27 cellular contexts compared by ENCODE assay signal in genomic region chr1:18701183-18701582, GRCh38.
DNase-seq lines count a peak whose midpoint lies in the region; ATAC-seq, FAIRE-seq and TF ChIP-seq lines count a peak whose summit lies in the region.
"Had no signal": no experiment of that assay in that cellular context is flagged by ENCODE, and none has a peak within 500 bp of the region (broad histone marks: within the 10 kb centered on the region; RNA-seq: fewer than 3 reads in every experiment).

No MANE protein-coding gene starts in this region.

- in situ Hi-C loops in K562 (cut with MboI): no loop called here

- no peak overlapping the region for H3K56ac ChIP-seq in H1 (replicated peaks; ENCODE audit: insufficient read length, low read depth, low read length)

- DNase-seq in HTR-8/SVneo (ENCODE audit: insufficient read length, low spot score): no peak
- no peak for DNase-seq in K562 (ENCODE audit: extremely low read depth in 1 of 4, low spot score in 3 of 4)
- no peak for DNase-seq in H1 (ENCODE audit: low read depth in 1 of 2, low spot score in 2 of 2)
- DNase-seq in osteoblast (ENCODE audit: insufficient read length, low spot score, missing footprints): peak; percentile 43
- no peak for DNase-seq in ureter (ENCODE audit: low spot score)
- DNase-seq in left lobe of liver (ENCODE audit: low spot score): no peak
- DNase-seq in kidney tubule cell (ENCODE audit: low spot score): no peak
- no peak for DNase-seq in islet precursor cell
- DNase-seq: 8988T; ACHN; BE2C; C1 segment of cervical spinal cord; CD4-positive, alpha-beta memory T cell; CD4-positive, CD25-positive, alpha-beta regulatory T cell; CD8-positive, alpha-beta memory T cell; COR-L47; DMS 273 treated with DMSO at 0.1 percent for 48 hours; DMS153; DMS53; DMS79; DND-41; EL; GDM1 had no signal

- TF ChIP-seq EP300 in K562 (IDR thresholded peaks at IDR 0.05; ENCODE audit: low read length): no peak
- no peak for TF ChIP-seq EP300 in H1 (IDR thresholded peaks at IDR 0.05; ENCODE audit: borderline replicate concordance in 1 of 2, low read depth in 2 of 2, low read length in 2 of 2)

- H3K79me1 ChIP-seq in H1 (ENCODE audit: low read depth, low read length): no peaks in the 10 kb centered on the region

- no peak overlapping the region for H2BK5ac ChIP-seq in H1 (ENCODE audit: low read depth, low read length)

- H3K4me1 ChIP-seq in K562 (replicated peaks in 1 of 2; ENCODE audit: control insufficient read depth in 2 of 2, insufficient read depth in 2 of 2, low read length in 2 of 2) (peaks cover 0 to 5% of the 10 kb centered on the region in 2 experiments; a peak in 1 of 5 replicates), H1 (replicated peaks in 1 of 4; ENCODE audit: control insufficient read depth in 3 of 4, insufficient read depth in 4 of 4, low read length in 3 of 4) (peaks cover 0 to 4% (median 0%) of the 10 kb centered on the region in 4 experiments; a peak in 3 of 7 replicates), osteoblast (ENCODE audit: insufficient read depth, low read length) (no peaks in the 10 kb centered on the region)
- H3K4me1 ChIP-seq: BE2C had no signal

- H3K18ac ChIP-seq in H1 (ENCODE audit: extremely low read depth, low read length): no peak overlapping the region

- H3K23me2 ChIP-seq in H1 (ENCODE audit: low read depth, low read length): no peaks in the 10 kb centered on the region; the same call in 1 of the 2 replicates

- H3K4me2 ChIP-seq in K562 (ENCODE audit: insufficient read depth, low read length) (no peak overlapping the region), H1 (ENCODE audit: insufficient read depth in 1 of 2, low read depth in 2 of 2, low read length in 2 of 2) (no peak overlapping the region), osteoblast (ENCODE audit: insufficient read depth, low read length) (no peak overlapping the region)
- H3K4me2 ChIP-seq: BLaER1 had no signal

- peaks cover 38 to 67% of the 10 kb centered on the region in 2 experiments for H3K27me3 ChIP-seq in K562 (ENCODE audit: control insufficient read depth in 2 of 2, insufficient read depth in 2 of 2, low read length in 2 of 2)
- H3K27me3 ChIP-seq in H1 (replicated peaks in 1 of 4; ENCODE audit: control insufficient read depth in 3 of 4, extremely low read depth in 1 of 4, insufficient read depth in 3 of 4, low read length in 3 of 4): peaks cover 0 to 9% (median 5%) of the 10 kb centered on the region in 4 experiments; a peak in 5 of 7 replicates
- peaks cover 4% of the 10 kb centered on the region for H3K27me3 ChIP-seq in osteoblast (ENCODE audit: insufficient read depth, low read length)
- H3K27me3 ChIP-seq: BE2C had no signal

- H4K91ac ChIP-seq in H1 (replicated peaks; ENCODE audit: insufficient read length, low read length): no peak overlapping the region

- intact Hi-C loops in K562 (cut with micrococcal nuclease): no loop called here

- ATAC-seq in K562 (no peak), left lobe of liver (no peak)

- no peak for TF ChIP-seq POLR2A in K562 (conservative IDR thresholded peaks at IDR 0.05)
- TF ChIP-seq POLR2A in H1 (IDR thresholded peaks at IDR 0.05; ENCODE audit: control extremely low read depth in 1 of 2, low read depth in 2 of 2, low read length in 2 of 2): no peak

- H2BK20ac ChIP-seq in H1 (ENCODE audit: low read length): no peak overlapping the region; the same call in 1 of the 2 replicates

- WGBS in K562 (ENCODE audit: insufficient coverage, low coverage, missing lambda C conversion rate): 14% methylated on average over 7 of the region's 7 CpGs
- WGBS in H1 (ENCODE audit: extremely low coverage in 1 of 2, insufficient coverage in 1 of 2, insufficient read length in 1 of 2, insufficient replicate concordance in 2 of 2, low coverage in 1 of 2, low lambda C conversion rate in 2 of 2, missing lambda C conversion rate in 1 of 2), 2 experiments: 83 to 100% methylated on average over 2 to 7 of the region's 7 CpGs

- TF ChIP-seq CTCF in K562 (IDR thresholded peaks at IDR 0.05 in 2 of 3, conservative IDR thresholded peaks at IDR 0.05 in 1 of 3; ENCODE audit: insufficient read depth in 2 of 3, low read depth in 1 of 3, low read length in 3 of 3) (no peak), H1 (IDR thresholded peaks at IDR 0.05; ENCODE audit: control extremely low read depth in 1 of 3, insufficient read depth in 1 of 3, low read depth in 1 of 3, low read length in 3 of 3) (no peak), osteoblast (IDR thresholded peaks at IDR 0.05; ENCODE audit: extremely low read depth, low read depth, low read length) (no peak)

- FAIRE-seq in HTR-8/SVneo (lab: Jason Lieb, UNC): peak; percentile 51
- peak; percentile 23 for FAIRE-seq in K562 (lab: Jason Lieb, UNC)
- no peak for FAIRE-seq in H1 (lab: Jason Lieb, UNC)
- FAIRE-seq: A204.1, GM12891, GM19239 had no signal

- H3K27ac ChIP-seq in K562 (ENCODE audit: extremely low read depth, low read depth, low read length) (no peak overlapping the region), H1 (ENCODE audit: low read depth, low read length) (no peak overlapping the region), osteoblast (ENCODE audit: low read depth, low read length) (no peak overlapping the region)
- H3K27ac ChIP-seq: BLaER1 had no signal

- H3K4me3 ChIP-seq in K562: no peak overlapping the region
- no peak overlapping the region for H3K4me3 ChIP-seq in H1 (ENCODE audit: extremely low read depth in 1 of 4, insufficient read depth in 2 of 4, low read depth in 3 of 4, low read length in 4 of 4)
- H3K4me3 ChIP-seq in osteoblast (ENCODE audit: insufficient read depth, low read length): no peak overlapping the region
- H3K4me3 ChIP-seq: BLaER1 had no signal

- no peak for TF ChIP-seq RAD21 in K562 (CRISPR knock-in tag; conservative IDR thresholded peaks at IDR 0.05 in 1 of 2, IDR thresholded peaks at IDR 0.05 in 1 of 2)
- no peak for TF ChIP-seq RAD21 in H1 (IDR thresholded peaks at IDR 0.05 in 1 of 2, conservative IDR thresholded peaks at IDR 0.05 in 1 of 2; ENCODE audit: low read depth in 2 of 2, low read length in 2 of 2)

- BruUV-seq in K562 (replicated peaks; lab: Mats Ljungman, UMichigan): no TSS peak

- H3K4ac ChIP-seq in H1 (replicated peaks; ENCODE audit: insufficient read length, low read depth, low read length): no peak overlapping the region

- POLR2A ChIA-PET in K562 (lab: Yijun Ruan, JAX): no interaction called here
- POLR2A ChIA-PET in H1 (lab: Charles Lee; ENCODE audit: partially characterized antibody): interaction anchor here (0.6 to 1.5 kb wide), 2 partner anchors 21 to 27 kb away, joined by 3 read pairs; no protein-coding TSS in a partner anchor

- H3K36me3 ChIP-seq in K562 (ENCODE audit: control insufficient read depth, insufficient read depth, low read length): no peaks in the 10 kb centered on the region
- no peaks in the 10 kb centered on the region for H3K36me3 ChIP-seq in H1 (ENCODE audit: control insufficient read depth in 2 of 4, insufficient read depth in 4 of 4, low read length in 3 of 4)
- no peaks in the 10 kb centered on the region for H3K36me3 ChIP-seq in osteoblast (ENCODE audit: insufficient read depth, low read length)
- H3K36me3 ChIP-seq: BE2C, BLaER1 had no signal

- CTCF ChIA-PET in K562 (lab: Yijun Ruan, JAX; ENCODE audit: low intra/inter-chr PET ratio) (no interaction called here), H1 (lab: Charles Lee; ENCODE audit: partially characterized antibody) (interaction anchor here (0.7 to 2.5 kb wide), 4 partner anchors 16 to 104 kb away, joined by 3 to 8 read pairs (median 4); no protein-coding TSS in a partner anchor)

- no peak overlapping the region for H3K14ac ChIP-seq in H1 (ENCODE audit: insufficient read length)

- no peak overlapping the region for H2BK120ac ChIP-seq in H1 (replicated peaks; ENCODE audit: low read depth, low read length)

- no peaks in the 10 kb centered on the region for H3K79me2 ChIP-seq in K562 (ENCODE audit: control insufficient read depth, insufficient read depth, low read length)
- no peaks in the 10 kb centered on the region for H3K79me2 ChIP-seq in H1 (ENCODE audit: control insufficient read depth in 1 of 2, insufficient read depth in 2 of 2, low read length in 2 of 2)
- H3K79me2 ChIP-seq in osteoblast (ENCODE audit: insufficient read depth, low read length): no peaks in the 10 kb centered on the region

- no peak overlapping the region for H4K8ac ChIP-seq in H1 (ENCODE audit: extremely low read depth, insufficient read depth, low read length)

- no peak overlapping the region for H3K23ac ChIP-seq in H1 (ENCODE audit: insufficient read length)

- H3K9ac ChIP-seq in K562 (ENCODE audit: insufficient read depth in 1 of 2, low read depth in 2 of 2, low read length in 2 of 2) (no peak overlapping the region), H1 (replicated peaks in 1 of 4; ENCODE audit: extremely low read depth in 1 of 4, low read depth in 3 of 4, low read length in 3 of 4) (no peak overlapping the region)
- H3K9ac ChIP-seq: BLaER1 had no signal

- H2AFZ ChIP-seq in K562 (ENCODE audit: low read depth, low read length) (no peak overlapping the region), H1 (ENCODE audit: low read length) (no peak overlapping the region), osteoblast (ENCODE audit: low read length) (no peak overlapping the region)

- H4K5ac ChIP-seq in H1 (ENCODE audit: insufficient read length, low read depth, low read length): no peak overlapping the region

- H2BK12ac ChIP-seq in H1 (ENCODE audit: low read depth, low read length): 0 out of 2 replicates have a peak overlapping the region, but pooled peaks have one; percentile 71

- H3K9me3 ChIP-seq in K562 (replicated peaks; ENCODE audit: control insufficient read depth, insufficient read depth, low read depth, low read length) (no peaks in the 10 kb centered on the region), H1 (ENCODE audit: insufficient read depth in 2 of 2, low read depth in 1 of 2, low read length in 1 of 2) (no peaks in the 10 kb centered on the region), osteoblast (ENCODE audit: low read depth, low read length) (no peaks in the 10 kb centered on the region)
- H3K9me3 ChIP-seq: BE2C, BLaER1 had no signal

- H2BK15ac ChIP-seq in H1 (ENCODE audit: low read length): no peak overlapping the region; the same call in 1 of the 2 replicates

- H3K9me1 ChIP-seq in K562 (ENCODE audit: control insufficient read depth, insufficient read depth, low read length): no peaks in the 10 kb centered on the region

- peaks cover 8% of the 10 kb centered on the region; the same call in 1 of the 2 replicates for H4K20me1 ChIP-seq in K562 (replicated peaks; ENCODE audit: control insufficient read depth, insufficient read depth, low read length)
- H4K20me1 ChIP-seq in H1 (replicated peaks in 1 of 2; ENCODE audit: control insufficient read depth in 1 of 2, insufficient read depth in 2 of 2, low read length in 2 of 2): peaks cover 0 to 2% of the 10 kb centered on the region in 2 experiments
- no peaks in the 10 kb centered on the region for H4K20me1 ChIP-seq in osteoblast (ENCODE audit: insufficient read depth, low read length)
- H4K20me1 ChIP-seq: BLaER1 had no signal

- no peak overlapping the region for H2AK5ac ChIP-seq in H1 (ENCODE audit: low read depth, low read length)

TF ChIP-seq in H1, 55 proteins besides CTCF, POLR2A, EP300 and RAD21 (continues in another document):
- no peak for TF ChIP-seq MAFK (IDR thresholded peaks at IDR 0.05; ENCODE audit: low read depth, low read length)
- no peak for TF ChIP-seq SUZ12 (IDR thresholded peaks at IDR 0.05; ENCODE audit: low read length)
- no peak for TF ChIP-seq SP2 (IDR thresholded peaks at IDR 0.05; ENCODE audit: low read length)
- TF ChIP-seq POU5F1 (IDR thresholded peaks at IDR 0.05; ENCODE audit: low read depth, low read length): no peak
- TF ChIP-seq TAF1 (IDR thresholded peaks at IDR 0.05; ENCODE audit: low read depth, low read length): no peak
